11 cellular contexts compared by ENCODE assay signal in the genomic region with DNA sequence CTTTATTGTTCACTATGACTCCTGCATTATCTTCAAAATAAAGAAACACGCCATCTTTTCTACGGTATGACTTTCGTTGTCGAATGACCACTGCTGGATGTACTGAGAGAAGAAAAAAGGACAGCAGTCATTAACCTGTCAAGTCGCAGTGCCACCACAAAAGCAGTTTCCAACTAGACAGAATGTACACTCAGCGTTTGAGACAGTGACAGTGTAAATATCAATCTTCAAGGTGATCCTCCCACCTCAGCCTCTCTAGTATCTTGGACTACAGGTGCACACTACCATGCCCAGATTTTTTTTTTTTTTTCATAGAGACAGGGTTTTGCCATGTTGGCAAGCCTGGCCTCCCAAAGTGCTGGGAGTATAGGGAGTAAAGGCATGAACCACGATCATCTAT. TPM values are rescaled to one million over a fixed set of nuclear protein-coding genes. Genes with fewer than 3 reads are reported as not detected.
DNase-seq lines count a peak whose midpoint lies in the region; ATAC-seq and TF ChIP-seq lines count a peak whose summit lies in the region.
"Had no signal": no experiment of that assay in that cellular context is flagged by ENCODE, and none has a peak within 500 bp of the region (broad histone marks: within the 10 kb centered on the region; RNA-seq: fewer than 3 reads in every experiment).

No MANE protein-coding gene starts in this region.

- peak overlapping the region; percentile 59 for H3K27ac Mint-ChIP-seq in activated CD4-positive, alpha-beta memory T cell treated with anti-CD3 and anti-CD28 coated beads for 36 hours

- H3K4me3 Mint-ChIP-seq in activated CD4-positive, alpha-beta memory T cell treated with anti-CD3 and anti-CD28 coated beads for 36 hours, result peak overlapping the region; percentile 99

- no peaks in the 10 kb centered on the region for H3K9me3 Mint-ChIP-seq in activated CD4-positive, alpha-beta memory T cell treated with anti-CD3 and anti-CD28 coated beads for 36 hours

- H3K36me3 ChIP-seq in iPS-18a (ENCODE audit: control insufficient read depth, low read depth, low read length) (peaks cover 54% of the 10 kb centered on the region), gastroesophageal sphincter (peaks cover 0 to 60% of the 10 kb centered on the region in 2 donors), gastrocnemius medialis (peaks cover 0 to 53% of the 10 kb centered on the region in 2 donors)

- peaks cover 60% of the 10 kb centered on the region for H3K36me3 Mint-ChIP-seq in activated CD4-positive, alpha-beta memory T cell treated with anti-CD3 and anti-CD28 coated beads for 36 hours

- H3K4me1 Mint-ChIP-seq in activated CD4-positive, alpha-beta memory T cell treated with anti-CD3 and anti-CD28 coated beads for 36 hours (ENCODE audit: low read depth), result peaks cover 38% of the 10 kb centered on the region

- intact Hi-C loops in activated CD4-positive, alpha-beta memory T cell treated with anti-CD3 and anti-CD28 coated beads for 36 hours (cut with micrococcal nuclease), result loop anchor here (5.0 kb wide), 2 partner anchors 148 to 302 kb away; a partner anchor contains a TSS
- intact Hi-C loops in gastrocnemius medialis (cut with DNase I; ENCODE audit: low total_unique reads), result no loop called here

- DNase-seq in GM12864 (ENCODE audit: low read depth) (no peak), hypothalamus (lab: John Stamatoyannopoulos, UW) (no peak), gastrocnemius medialis (no peak)
- DNase-seq in activated CD4-positive, alpha-beta memory T cell treated with anti-CD3 and anti-CD28 coated beads for 36 hours, result no peak
- DNase-seq: NCI-H774, thyroid gland had no signal

- H3K9ac ChIP-seq in iPS-18a (ENCODE audit: low read length), result no peak overlapping the region

- POLR2A ChIA-PET in activated CD4-positive, alpha-beta memory T cell treated with anti-CD3 and anti-CD28 coated beads for 36 hours (lab: Charles Lee), result interaction anchor here (0.9 to 8.6 kb wide), 3 partner anchors 13 to 25 kb away, joined by 3 to 97 read pairs (median 3); a partner anchor contains a TSS

- no peak for TF ChIP-seq POLR2A in gastroesophageal sphincter (IDR thresholded peaks at IDR 0.05)
- no peak for TF ChIP-seq POLR2A in gastrocnemius medialis (IDR thresholded peaks at IDR 0.05)

- ATAC-seq in gastroesophageal sphincter, result no peak
- no peak for ATAC-seq in gastrocnemius medialis
- ATAC-seq in GM21723 (IDR thresholded peaks at IDR 0.05; ENCODE audit: unreplicated experiment), result no peak

- peaks cover 10% of the 10 kb centered on the region for H3K4me1 ChIP-seq in iPS-18a (ENCODE audit: control insufficient read depth, low read depth, low read length)
- H3K4me1 ChIP-seq in gastroesophageal sphincter, result peaks cover 4 to 38% (median 21%) of the 10 kb centered on the region in 3 donors
- peaks cover 23 to 28% of the 10 kb centered on the region in 2 donors for H3K4me1 ChIP-seq in gastrocnemius medialis

- H3K27ac ChIP-seq in 22Rv1, result peak overlapping the region; percentile 37
- no peak overlapping the region for H3K27ac ChIP-seq in iPS-18a (ENCODE audit: low read length)
- H3K27ac ChIP-seq in gastroesophageal sphincter, result no peak overlapping the region
- peak overlapping the region in 1 of 4 donors; percentile 96 for H3K27ac ChIP-seq in gastrocnemius medialis
- H3K27ac ChIP-seq: neutrophil, thyroid gland had no signal

- no peaks in the 10 kb centered on the region for H3K27me3 Mint-ChIP-seq in activated CD4-positive, alpha-beta memory T cell treated with anti-CD3 and anti-CD28 coated beads for 36 hours

- no peak for TF ChIP-seq CTCF in 22Rv1 (IDR thresholded peaks at IDR 0.05)
- no peak for TF ChIP-seq CTCF in GM12864 (IDR thresholded peaks at IDR 0.05; ENCODE audit: low read depth, low read length, missing control alignments)
- TF ChIP-seq CTCF in gastroesophageal sphincter (IDR thresholded peaks at IDR 0.05), result no peak
- TF ChIP-seq CTCF in gastrocnemius medialis (IDR thresholded peaks at IDR 0.05 in 4 of 5, conservative IDR thresholded peaks at IDR 0.05 in 1 of 5), result no peak

- H3K27me3 ChIP-seq in iPS-18a (ENCODE audit: control insufficient read depth, insufficient read depth, low read length) (no peaks in the 10 kb centered on the region), gastroesophageal sphincter (no peaks in the 10 kb centered on the region), gastrocnemius medialis (no peaks in the 10 kb centered on the region)
- H3K27me3 ChIP-seq: neutrophil, thyroid gland had no signal

- in situ Hi-C loops in gastrocnemius medialis (cut with MboI; ENCODE audit: low sequenced_read_pairs in 4 of 4), result loop anchor here in 1 of 4 donors (25.0 kb wide), 1 partner anchor 312 kb away; a partner anchor contains a TSS

- TF ChIP-seq EP300 in gastroesophageal sphincter (IDR thresholded peaks at IDR 0.05), result no peak

- WGBS in gastroesophageal sphincter (ENCODE audit: low coverage in 1 of 2), 2 donors, result 65 to 71% methylated on average over 7 of the region's 7 CpGs

- H3K4me3 ChIP-seq in GM12864 (ENCODE audit: low read depth, low read length) (peak overlapping the region; percentile 76; the same call in 1 of the 2 replicates), iPS-18a (ENCODE audit: low read length) (peak overlapping the region; percentile 98), gastroesophageal sphincter (no peak overlapping the region), gastrocnemius medialis (no peak overlapping the region)
- H3K4me3 ChIP-seq: thyroid gland had no signal

- H3K9me3 ChIP-seq in iPS-18a (ENCODE audit: control insufficient read depth, low read depth, low read length) (no peaks in the 10 kb centered on the region), gastroesophageal sphincter (no peaks in the 10 kb centered on the region), gastrocnemius medialis (no peaks in the 10 kb centered on the region)
- H3K9me3 ChIP-seq: neutrophil, thyroid gland had no signal

- CTCF ChIA-PET in activated CD4-positive, alpha-beta memory T cell treated with anti-CD3 and anti-CD28 coated beads for 36 hours (lab: Charles Lee), result no interaction called here

RNA-seq across cellular contexts. Expression of a gene that starts 3.1 kb away (rescaled TPM):
- total RNA-seq in activated CD4-positive, alpha-beta memory T cell treated with anti-CD3 and anti-CD28 coated beads for 36 hours, result 1,000 to 10,000 TPM; 1,774 to 1,791 TPM
- total RNA-seq in gastroesophageal sphincter, result 1,000 to 10,000 TPM in 3 of 4 donors, 100 to 1,000 TPM in 1; 755 to 2,040 (median 1,511) TPM
- total RNA-seq in gastrocnemius medialis, result 1,000 to 10,000 TPM in 1 of 4 donors, 100 to 1,000 TPM in 3; 878 to 1,126 (median 955) TPM

RNA-seq across cellular contexts. Expression of a gene that starts 19.5 kb away (rescaled TPM):
- total RNA-seq in activated CD4-positive, alpha-beta memory T cell treated with anti-CD3 and anti-CD28 coated beads for 36 hours, result 100 to 1,000 TPM; 134 to 139 TPM
- 10 to 100 TPM; 33.5 to 88.9 (median 73.6) TPM for total RNA-seq in gastroesophageal sphincter
- 10 to 100 TPM; 10.7 to 24.1 (median 20.5) TPM for total RNA-seq in gastrocnemius medialis

RNA-seq across cellular contexts. Expression of a gene that starts 25.3 kb away (rescaled TPM):
- total RNA-seq in activated CD4-positive, alpha-beta memory T cell treated with anti-CD3 and anti-CD28 coated beads for 36 hours, result 10 to 100 TPM; 21.1 to 21.5 TPM
- total RNA-seq in gastroesophageal sphincter, result 10 to 100 TPM; 13.6 to 35.0 (median 23.3) TPM
- 10 to 100 TPM in 3 of 4 donors, 1 to 10 TPM in 1; 9.1 to 14.4 (median 12.3) TPM for total RNA-seq in gastrocnemius medialis

RNA-seq across cellular contexts. Expression of a gene that starts 51.0 kb away (rescaled TPM):
- total RNA-seq in activated CD4-positive, alpha-beta memory T cell treated with anti-CD3 and anti-CD28 coated beads for 36 hours, result 10 to 100 TPM; 37.8 to 37.9 TPM
- 10 to 100 TPM; 43.9 to 80.3 (median 62.1) TPM for total RNA-seq in gastroesophageal sphincter
- total RNA-seq in gastrocnemius medialis, result 10 to 100 TPM; 57.2 to 97.0 (median 76.8) TPM

Comparison
In these comparisons a context has a peak if more than half of its experiments do, and no peak if none do; other contexts are left out.
1. H3K4me3 ChIP-seq: peak in GM12864 (single experiment) and iPS-18a (single experiment); none in gastroesophageal sphincter (0 of 2) and gastrocnemius medialis (0 of 4).